11 cellular contexts compared by ENCODE assay signal in genomic region chr5:132828846-132829494, GRCh38. TPM values are rescaled to one million over a fixed set of nuclear protein-coding genes. Genes with fewer than 3 reads are reported as not detected.
DNase-seq lines count a peak whose midpoint lies in the region; ATAC-seq and TF ChIP-seq lines count a peak whose summit lies in the region.
"Had no signal": no experiment of that assay in that cellular context is flagged by ENCODE, and none has a peak within 500 bp of the region (broad histone marks: within the 10 kb centered on the region; RNA-seq: fewer than 3 reads in every experiment).

No MANE protein-coding gene starts in this region.

- no peaks in the 10 kb centered on the region for H3K27me3 Mint-ChIP-seq in Calu3 (ENCODE audit: unreplicated experiment)
- peaks cover 61% of the 10 kb centered on the region for H3K27me3 Mint-ChIP-seq in endodermal cell (ENCODE audit: insufficient read depth)

- 76 to 94% methylated on average over 3 to 4 of the region's 4 CpGs for WGBS in endodermal cell (ENCODE audit: insufficient coverage in 1 of 2, insufficient read length in 1 of 2), 2 experiments

- peak overlapping the region; percentile 97 for H2AFZ ChIP-seq in parathyroid adenoma

- H3K27ac Mint-ChIP-seq in Calu3 (ENCODE audit: unreplicated experiment) (peak overlapping the region; percentile 78), endodermal cell (no peak overlapping the region)

- TF ChIP-seq CTCF in Calu3 (IDR thresholded peaks at IDR 0.05; ENCODE audit: unreplicated experiment) (no peak), RWPE2 (IDR thresholded peaks at IDR 0.05; ENCODE audit: poor library complexity, severe bottlenecking) (no peak), endodermal cell (conservative IDR thresholded peaks at IDR 0.05) (no peak), parathyroid adenoma (IDR thresholded peaks at IDR 0.05) (no peak)

- H3K36me3 Mint-ChIP-seq in Calu3 (ENCODE audit: insufficient read depth, unreplicated experiment) = peaks cover 35% of the 10 kb centered on the region
- peaks cover 3% of the 10 kb centered on the region for H3K36me3 Mint-ChIP-seq in endodermal cell (ENCODE audit: low read depth)

- H3K4me3 Mint-ChIP-seq in Calu3 (ENCODE audit: low read depth, unreplicated experiment) (peak overlapping the region; percentile 95), endodermal cell (peak overlapping the region; percentile 71)

- CTCF ChIA-PET in Calu3 (lab: Charles Lee) = interaction anchor here (0.8 to 3.2 kb wide), 5 partner anchors 16 to 59 kb away, joined by 3 to 23 read pairs (median 3); no protein-coding TSS in a partner anchor

- H3K27ac ChIP-seq in RWPE2 (ENCODE audit: poor library complexity, severe bottlenecking) (no peak overlapping the region), endodermal cell (ENCODE audit: low read depth, low read length) (no peak overlapping the region), parathyroid adenoma (no peak overlapping the region)

- H3K36me3 ChIP-seq in RWPE2 (ENCODE audit: low read depth) (no peaks in the 10 kb centered on the region), endodermal cell (ENCODE audit: control insufficient read depth, insufficient read depth, low read length) (no peaks in the 10 kb centered on the region), parathyroid adenoma (ENCODE audit: control insufficient read depth, insufficient read depth, low read length) (no peaks in the 10 kb centered on the region)

- no peak overlapping the region for H3K9ac ChIP-seq in endodermal cell (ENCODE audit: extremely low read depth, low read length, poor library complexity, severe bottlenecking)
- H3K9ac ChIP-seq in parathyroid adenoma = no peak overlapping the region

- H3K4me3 ChIP-seq in RWPE2 (ENCODE audit: severe bottlenecking) (peak overlapping the region; percentile 74), endodermal cell (ENCODE audit: low read length) (peak overlapping the region; percentile 74), parathyroid adenoma (ENCODE audit: low read depth, low read length) (peak overlapping the region; percentile 63)

- H3K27me3 ChIP-seq in RWPE2 (ENCODE audit: insufficient read depth, poor library complexity, severe bottlenecking) (no peaks in the 10 kb centered on the region), endodermal cell (ENCODE audit: control insufficient read depth, insufficient read depth, low read length, poor library complexity, severe bottlenecking) (peaks cover 72% of the 10 kb centered on the region), parathyroid adenoma (ENCODE audit: control insufficient read depth, insufficient read depth, low read length) (no peaks in the 10 kb centered on the region)

- no TSS peak for BruUV-seq in Calu3 (replicated peaks; lab: Mats Ljungman, UMichigan)

- peak overlapping the region; percentile 92 for H3K4me2 ChIP-seq in parathyroid adenoma (ENCODE audit: low read length)

- H3K4me1 Mint-ChIP-seq in Calu3 (ENCODE audit: low read depth, unreplicated experiment) (peaks cover 19% of the 10 kb centered on the region), endodermal cell (peaks cover 17% of the 10 kb centered on the region)

- H3K79me2 ChIP-seq in parathyroid adenoma = no peaks in the 10 kb centered on the region

- ATAC-seq in RWPE2 (ENCODE audit: low read depth) = no peak
- ATAC-seq in HG03095 (IDR thresholded peaks at IDR 0.05; ENCODE audit: unreplicated experiment) = no peak

- H3K4me1 ChIP-seq in RWPE2 (ENCODE audit: insufficient read depth, poor library complexity, severe bottlenecking) = no peaks in the 10 kb centered on the region
- no peaks in the 10 kb centered on the region for H3K4me1 ChIP-seq in endodermal cell (ENCODE audit: control insufficient read depth, insufficient read depth, low read length)
- H3K4me1 ChIP-seq in parathyroid adenoma = peaks cover 7% of the 10 kb centered on the region

- intact Hi-C loops in Calu3 (cut with micrococcal nuclease; ENCODE audit: unreplicated experiment) = loop anchor here (2.0 to 10.0 kb wide), 2 partner anchors 54 to 244 kb away; no protein-coding TSS in a partner anchor

- no peaks in the 10 kb centered on the region for H3K9me3 ChIP-seq in RWPE2 (ENCODE audit: severe bottlenecking)
- H3K9me3 ChIP-seq in endodermal cell (ENCODE audit: control insufficient read depth, low read length) = no peaks in the 10 kb centered on the region
- H3K9me3 ChIP-seq in parathyroid adenoma (ENCODE audit: control insufficient read depth, low read length) = no peaks in the 10 kb centered on the region
- H3K9me3 ChIP-seq: gastroesophageal sphincter had no signal

- H3K9me3 Mint-ChIP-seq in Calu3 (ENCODE audit: low read depth, unreplicated experiment) (no peaks in the 10 kb centered on the region), endodermal cell (no peaks in the 10 kb centered on the region)

- DNase-seq in Calu3 = no peak
- DNase-seq in RWPE2 (ENCODE audit: low spot score) = no peak
- no peak for DNase-seq in endodermal cell
- no peak for DNase-seq in stimulated activated CD8-positive, alpha-beta memory T cell treated with anti-CD3 and anti-CD28 coated beads, Interleukin-4, amount 100 ng/mL, for 48 hours
- no peak for DNase-seq in amniotic stem cell (lab: John Stamatoyannopoulos, UW)
- no peak for DNase-seq in NCI-H446 (lab: John Stamatoyannopoulos, UW)
- DNase-seq: activated CD8-positive, alpha-beta memory T cell treated with anti-CD3 and anti-CD28 coated beads, Interleukin-2, amount 50 U/mL, for 4 hours; stimulated activated naive CD4-positive, alpha-beta T cell treated with Interleukin-2 at 50 U/mL for 16 hours had no signal

RNA-seq across cellular contexts. Expression of gene SHROOM1, which starts 1.5 kb away (rescaled TPM):
- 24.5 and 27.0 TPM in 2 replicates for total RNA-seq in Calu3 (2022)
- total RNA-seq in endodermal cell = 10 to 100 TPM in 1 of 2 donors, 1 to 10 TPM in 1; 6.6 to 14.4 TPM
- 2.1 TPM for polyA plus RNA-seq in endodermal cell (2013, experiment 1 of 2)
- 0.91 TPM for polyA plus RNA-seq in endodermal cell (2013, experiment 2 of 2)

RNA-seq across cellular contexts. Expression of gene SOWAHA, which starts 15.9 kb away (rescaled TPM):
- total RNA-seq in Calu3 (2022) = 0.78 and 0.88 TPM in 2 replicates
- total RNA-seq in endodermal cell = under 1 TPM in 1 of 2 donors, not detected in 1; 0.13 TPM
- not detected for polyA plus RNA-seq in endodermal cell (2013, experiment 1 of 2)
- polyA plus RNA-seq in endodermal cell (2013, experiment 2 of 2) = not detected

RNA-seq across cellular contexts. Expression of gene GDF9, which starts 37.3 kb away (rescaled TPM):
- 0.61 and 0.94 TPM in 2 replicates for total RNA-seq in Calu3 (2022)
- under 1 TPM; 0.26 to 0.33 TPM for total RNA-seq in endodermal cell
- 0.57 TPM for polyA plus RNA-seq in endodermal cell (2013, experiment 1 of 2)
- polyA plus RNA-seq in endodermal cell (2013, experiment 2 of 2) = 0.33 TPM

RNA-seq across cellular contexts. Expression of gene UQCRQ, which starts 37.5 kb away (rescaled TPM):
- total RNA-seq in Calu3 (2022) = 678 and 719 TPM in 2 replicates
- 100 to 1,000 TPM; 261 to 286 TPM for total RNA-seq in endodermal cell
- 271 TPM for polyA plus RNA-seq in endodermal cell (2013, experiment 1 of 2)
- 294 TPM for polyA plus RNA-seq in endodermal cell (2013, experiment 2 of 2)

RNA-seq across cellular contexts. Expression of gene LEAP2, which starts 44.5 kb away (rescaled TPM):
- total RNA-seq in Calu3 (2022) (2.3 and 2.8 TPM in 2 replicates), endodermal cell (under 1 TPM; 0.92 to 0.95 TPM)
- 1.9 TPM for polyA plus RNA-seq in endodermal cell (2013, experiment 1 of 2)
- polyA plus RNA-seq in endodermal cell (2013, experiment 2 of 2) = 0.91 TPM
